In the genomic region with DNA sequence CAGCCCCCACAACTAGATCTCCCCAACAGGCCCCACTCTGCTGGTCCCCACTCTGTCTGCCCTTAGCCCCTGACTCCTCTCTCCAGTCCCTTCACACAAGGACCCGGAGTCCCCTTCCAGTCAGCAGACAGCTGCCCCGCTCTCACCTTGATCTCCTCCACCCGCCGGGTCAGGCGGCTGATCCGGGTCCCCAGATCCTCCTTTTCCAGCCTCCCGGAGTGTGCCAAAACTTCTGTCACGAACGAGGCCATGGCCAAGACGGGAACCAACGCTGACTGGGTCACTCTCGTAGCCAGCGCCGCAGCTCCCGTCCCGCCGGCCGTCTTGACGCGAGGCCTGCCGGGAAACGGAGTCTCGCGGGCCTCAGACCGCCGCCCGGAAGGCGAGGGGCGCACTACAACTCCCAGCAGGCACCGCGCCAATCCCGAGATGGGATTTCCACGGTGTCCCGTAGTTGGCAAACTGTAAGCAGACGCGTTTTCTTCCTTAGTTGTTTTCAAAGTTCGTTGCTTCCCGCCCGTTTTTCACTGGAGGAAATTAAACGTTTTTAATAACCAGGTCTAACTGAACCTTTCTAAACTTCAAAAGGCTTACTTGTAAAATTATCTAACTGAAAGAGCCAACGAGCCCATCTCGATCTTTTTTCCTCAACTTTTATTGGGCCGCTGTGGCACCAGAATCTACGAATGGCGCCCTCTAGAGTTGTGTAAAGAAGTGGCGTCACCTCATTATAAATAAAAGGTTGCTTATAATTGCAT, we compare ENCODE assay signal across 1 cellular context.
TF ChIP-seq lines count a peak whose summit lies in the region.

A gene with protein sequence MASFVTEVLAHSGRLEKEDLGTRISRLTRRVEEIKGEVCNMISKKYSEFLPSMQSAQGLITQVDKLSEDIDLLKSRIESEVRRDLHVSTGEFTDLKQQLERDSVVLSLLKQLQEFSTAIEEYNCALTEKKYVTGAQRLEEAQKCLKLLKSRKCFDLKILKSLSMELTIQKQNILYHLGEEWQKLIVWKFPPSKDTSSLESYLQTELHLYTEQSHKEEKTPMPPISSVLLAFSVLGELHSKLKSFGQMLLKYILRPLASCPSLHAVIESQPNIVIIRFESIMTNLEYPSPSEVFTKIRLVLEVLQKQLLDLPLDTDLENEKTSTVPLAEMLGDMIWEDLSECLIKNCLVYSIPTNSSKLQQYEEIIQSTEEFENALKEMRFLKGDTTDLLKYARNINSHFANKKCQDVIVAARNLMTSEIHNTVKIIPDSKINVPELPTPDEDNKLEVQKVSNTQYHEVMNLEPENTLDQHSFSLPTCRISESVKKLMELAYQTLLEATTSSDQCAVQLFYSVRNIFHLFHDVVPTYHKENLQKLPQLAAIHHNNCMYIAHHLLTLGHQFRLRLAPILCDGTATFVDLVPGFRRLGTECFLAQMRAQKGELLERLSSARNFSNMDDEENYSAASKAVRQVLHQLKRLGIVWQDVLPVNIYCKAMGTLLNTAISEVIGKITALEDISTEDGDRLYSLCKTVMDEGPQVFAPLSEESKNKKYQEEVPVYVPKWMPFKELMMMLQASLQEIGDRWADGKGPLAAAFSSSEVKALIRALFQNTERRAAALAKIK (minus strand): TSS at position 277 of the 758 bp plus-strand sequence. CDS start 26 bp downstream, at position 251.

TF ChIP-seq in HepG2, 621 proteins besides CTCF, POLR2A, EP300 and RAD21 (continued from another document and continues in another):
- TF ChIP-seq, protein P1, sequence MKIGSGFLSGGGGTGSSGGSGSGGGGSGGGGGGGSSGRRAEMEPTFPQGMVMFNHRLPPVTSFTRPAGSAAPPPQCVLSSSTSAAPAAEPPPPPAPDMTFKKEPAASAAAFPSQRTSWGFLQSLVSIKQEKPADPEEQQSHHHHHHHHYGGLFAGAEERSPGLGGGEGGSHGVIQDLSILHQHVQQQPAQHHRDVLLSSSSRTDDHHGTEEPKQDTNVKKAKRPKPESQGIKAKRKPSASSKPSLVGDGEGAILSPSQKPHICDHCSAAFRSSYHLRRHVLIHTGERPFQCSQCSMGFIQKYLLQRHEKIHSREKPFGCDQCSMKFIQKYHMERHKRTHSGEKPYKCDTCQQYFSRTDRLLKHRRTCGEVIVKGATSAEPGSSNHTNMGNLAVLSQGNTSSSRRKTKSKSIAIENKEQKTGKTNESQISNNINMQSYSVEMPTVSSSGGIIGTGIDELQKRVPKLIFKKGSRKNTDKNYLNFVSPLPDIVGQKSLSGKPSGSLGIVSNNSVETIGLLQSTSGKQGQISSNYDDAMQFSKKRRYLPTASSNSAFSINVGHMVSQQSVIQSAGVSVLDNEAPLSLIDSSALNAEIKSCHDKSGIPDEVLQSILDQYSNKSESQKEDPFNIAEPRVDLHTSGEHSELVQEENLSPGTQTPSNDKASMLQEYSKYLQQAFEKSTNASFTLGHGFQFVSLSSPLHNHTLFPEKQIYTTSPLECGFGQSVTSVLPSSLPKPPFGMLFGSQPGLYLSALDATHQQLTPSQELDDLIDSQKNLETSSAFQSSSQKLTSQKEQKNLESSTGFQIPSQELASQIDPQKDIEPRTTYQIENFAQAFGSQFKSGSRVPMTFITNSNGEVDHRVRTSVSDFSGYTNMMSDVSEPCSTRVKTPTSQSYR (CRISPR knock-in tag; IDR thresholded peaks at IDR 0.05; ENCODE audit: borderline replicate concordance): no peak
- peak; percentile 83; the same call in 1 of the 2 replicates for TF ChIP-seq HOXD1 (CRISPR knock-in tag; IDR thresholded peaks at IDR 0.05)
- TF ChIP-seq ZNF230 (CRISPR knock-in tag; IDR thresholded peaks at IDR 0.05): no peak
- TF ChIP-seq KAT8 (CRISPR knock-in tag; IDR thresholded peaks at IDR 0.05): peak; percentile 87
- TF ChIP-seq KDM5A (IDR thresholded peaks at IDR 0.05; ENCODE audit: borderline replicate concordance, low read length): peak; percentile 84
- peak; percentile 65 for TF ChIP-seq UBTF (CRISPR knock-in tag; IDR thresholded peaks at IDR 0.05)
- TF ChIP-seq HOMEZ (CRISPR knock-in tag; IDR thresholded peaks at IDR 0.05; ENCODE audit: low read depth): peak; percentile 67
- no peak for TF ChIP-seq EEA1 (CRISPR knock-in tag; IDR thresholded peaks at IDR 0.05; ENCODE audit: borderline replicate concordance)
- no peak for TF ChIP-seq ZNF616 (CRISPR knock-in tag; IDR thresholded peaks at IDR 0.05; ENCODE audit: low read depth)
- TF ChIP-seq SIN3A (IDR thresholded peaks at IDR 0.05; ENCODE audit: borderline replicate concordance, low read depth, low read length): peak; percentile 65; the same call in 1 of the 2 replicates
- TF ChIP-seq ZNF431 (CRISPR knock-in tag; IDR thresholded peaks at IDR 0.05; ENCODE audit: borderline replicate concordance, low read depth): no peak
- peak; percentile 80; the same call in 1 of the 2 replicates for TF ChIP-seq ZNF292 (CRISPR knock-in tag; IDR thresholded peaks at IDR 0.05; ENCODE audit: borderline replicate concordance, low read depth)
- no peak for TF ChIP-seq SOX13 (IDR thresholded peaks at IDR 0.05)
- peak in 1 of 2 experiments; percentile 19; a peak in 1 of 4 replicates for TF ChIP-seq SOX13 (CRISPR knock-in tag; conservative IDR thresholded peaks at IDR 0.05 in 1 of 2, IDR thresholded peaks at IDR 0.05 in 1 of 2)
- peak; percentile 57; the same call in 1 of the 2 replicates for TF ChIP-seq ZNF331 (CRISPR knock-in tag; IDR thresholded peaks at IDR 0.05)
- TF ChIP-seq MXI1 (IDR thresholded peaks at IDR 0.05; ENCODE audit: borderline replicate concordance, low read depth, low read length): peak; percentile 81; the same call in 2 of the 3 replicates
- TF ChIP-seq, protein P2, sequence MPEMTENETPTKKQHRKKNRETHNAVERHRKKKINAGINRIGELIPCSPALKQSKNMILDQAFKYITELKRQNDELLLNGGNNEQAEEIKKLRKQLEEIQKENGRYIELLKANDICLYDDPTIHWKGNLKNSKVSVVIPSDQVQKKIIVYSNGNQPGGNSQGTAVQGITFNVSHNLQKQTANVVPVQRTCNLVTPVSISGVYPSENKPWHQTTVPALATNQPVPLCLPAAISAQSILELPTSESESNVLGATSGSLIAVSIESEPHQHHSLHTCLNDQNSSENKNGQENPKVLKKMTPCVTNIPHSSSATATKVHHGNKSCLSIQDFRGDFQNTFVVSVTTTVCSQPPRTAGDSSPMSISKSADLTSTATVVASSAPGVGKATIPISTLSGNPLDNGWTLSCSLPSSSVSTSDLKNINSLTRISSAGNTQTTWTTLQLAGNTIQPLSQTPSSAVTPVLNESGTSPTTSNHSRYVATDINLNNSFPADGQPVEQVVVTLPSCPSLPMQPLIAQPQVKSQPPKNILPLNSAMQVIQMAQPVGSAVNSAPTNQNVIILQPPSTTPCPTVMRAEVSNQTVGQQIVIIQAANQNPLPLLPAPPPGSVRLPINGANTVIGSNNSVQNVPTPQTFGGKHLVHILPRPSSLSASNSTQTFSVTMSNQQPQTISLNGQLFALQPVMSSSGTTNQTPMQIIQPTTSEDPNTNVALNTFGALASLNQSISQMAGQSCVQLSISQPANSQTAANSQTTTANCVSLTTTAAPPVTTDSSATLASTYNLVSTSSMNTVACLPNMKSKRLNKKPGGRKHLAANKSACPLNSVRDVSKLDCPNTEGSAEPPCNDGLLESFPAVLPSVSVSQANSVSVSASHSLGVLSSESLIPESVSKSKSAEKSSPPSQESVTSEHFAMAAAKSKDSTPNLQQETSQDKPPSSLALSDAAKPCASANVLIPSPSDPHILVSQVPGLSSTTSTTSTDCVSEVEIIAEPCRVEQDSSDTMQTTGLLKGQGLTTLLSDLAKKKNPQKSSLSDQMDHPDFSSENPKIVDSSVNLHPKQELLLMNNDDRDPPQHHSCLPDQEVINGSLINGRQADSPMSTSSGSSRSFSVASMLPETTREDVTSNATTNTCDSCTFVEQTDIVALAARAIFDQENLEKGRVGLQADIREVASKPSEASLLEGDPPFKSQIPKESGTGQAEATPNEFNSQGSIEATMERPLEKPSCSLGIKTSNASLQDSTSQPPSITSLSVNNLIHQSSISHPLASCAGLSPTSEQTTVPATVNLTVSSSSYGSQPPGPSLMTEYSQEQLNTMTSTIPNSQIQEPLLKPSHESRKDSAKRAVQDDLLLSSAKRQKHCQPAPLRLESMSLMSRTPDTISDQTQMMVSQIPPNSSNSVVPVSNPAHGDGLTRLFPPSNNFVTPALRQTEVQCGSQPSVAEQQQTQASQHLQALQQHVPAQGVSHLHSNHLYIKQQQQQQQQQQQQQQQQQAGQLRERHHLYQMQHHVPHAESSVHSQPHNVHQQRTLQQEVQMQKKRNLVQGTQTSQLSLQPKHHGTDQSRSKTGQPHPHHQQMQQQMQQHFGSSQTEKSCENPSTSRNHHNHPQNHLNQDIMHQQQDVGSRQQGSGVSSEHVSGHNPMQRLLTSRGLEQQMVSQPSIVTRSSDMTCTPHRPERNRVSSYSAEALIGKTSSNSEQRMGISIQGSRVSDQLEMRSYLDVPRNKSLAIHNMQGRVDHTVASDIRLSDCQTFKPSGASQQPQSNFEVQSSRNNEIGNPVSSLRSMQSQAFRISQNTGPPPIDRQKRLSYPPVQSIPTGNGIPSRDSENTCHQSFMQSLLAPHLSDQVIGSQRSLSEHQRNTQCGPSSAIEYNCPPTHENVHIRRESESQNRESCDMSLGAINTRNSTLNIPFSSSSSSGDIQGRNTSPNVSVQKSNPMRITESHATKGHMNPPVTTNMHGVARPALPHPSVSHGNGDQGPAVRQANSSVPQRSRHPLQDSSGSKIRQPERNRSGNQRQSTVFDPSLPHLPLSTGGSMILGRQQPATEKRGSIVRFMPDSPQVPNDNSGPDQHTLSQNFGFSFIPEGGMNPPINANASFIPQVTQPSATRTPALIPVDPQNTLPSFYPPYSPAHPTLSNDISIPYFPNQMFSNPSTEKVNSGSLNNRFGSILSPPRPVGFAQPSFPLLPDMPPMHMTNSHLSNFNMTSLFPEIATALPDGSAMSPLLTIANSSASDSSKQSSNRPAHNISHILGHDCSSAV (CRISPR knock-in tag; IDR thresholded peaks at IDR 0.05; ENCODE audit: borderline replicate concordance): no peak
- TF ChIP-seq, protein P3, sequence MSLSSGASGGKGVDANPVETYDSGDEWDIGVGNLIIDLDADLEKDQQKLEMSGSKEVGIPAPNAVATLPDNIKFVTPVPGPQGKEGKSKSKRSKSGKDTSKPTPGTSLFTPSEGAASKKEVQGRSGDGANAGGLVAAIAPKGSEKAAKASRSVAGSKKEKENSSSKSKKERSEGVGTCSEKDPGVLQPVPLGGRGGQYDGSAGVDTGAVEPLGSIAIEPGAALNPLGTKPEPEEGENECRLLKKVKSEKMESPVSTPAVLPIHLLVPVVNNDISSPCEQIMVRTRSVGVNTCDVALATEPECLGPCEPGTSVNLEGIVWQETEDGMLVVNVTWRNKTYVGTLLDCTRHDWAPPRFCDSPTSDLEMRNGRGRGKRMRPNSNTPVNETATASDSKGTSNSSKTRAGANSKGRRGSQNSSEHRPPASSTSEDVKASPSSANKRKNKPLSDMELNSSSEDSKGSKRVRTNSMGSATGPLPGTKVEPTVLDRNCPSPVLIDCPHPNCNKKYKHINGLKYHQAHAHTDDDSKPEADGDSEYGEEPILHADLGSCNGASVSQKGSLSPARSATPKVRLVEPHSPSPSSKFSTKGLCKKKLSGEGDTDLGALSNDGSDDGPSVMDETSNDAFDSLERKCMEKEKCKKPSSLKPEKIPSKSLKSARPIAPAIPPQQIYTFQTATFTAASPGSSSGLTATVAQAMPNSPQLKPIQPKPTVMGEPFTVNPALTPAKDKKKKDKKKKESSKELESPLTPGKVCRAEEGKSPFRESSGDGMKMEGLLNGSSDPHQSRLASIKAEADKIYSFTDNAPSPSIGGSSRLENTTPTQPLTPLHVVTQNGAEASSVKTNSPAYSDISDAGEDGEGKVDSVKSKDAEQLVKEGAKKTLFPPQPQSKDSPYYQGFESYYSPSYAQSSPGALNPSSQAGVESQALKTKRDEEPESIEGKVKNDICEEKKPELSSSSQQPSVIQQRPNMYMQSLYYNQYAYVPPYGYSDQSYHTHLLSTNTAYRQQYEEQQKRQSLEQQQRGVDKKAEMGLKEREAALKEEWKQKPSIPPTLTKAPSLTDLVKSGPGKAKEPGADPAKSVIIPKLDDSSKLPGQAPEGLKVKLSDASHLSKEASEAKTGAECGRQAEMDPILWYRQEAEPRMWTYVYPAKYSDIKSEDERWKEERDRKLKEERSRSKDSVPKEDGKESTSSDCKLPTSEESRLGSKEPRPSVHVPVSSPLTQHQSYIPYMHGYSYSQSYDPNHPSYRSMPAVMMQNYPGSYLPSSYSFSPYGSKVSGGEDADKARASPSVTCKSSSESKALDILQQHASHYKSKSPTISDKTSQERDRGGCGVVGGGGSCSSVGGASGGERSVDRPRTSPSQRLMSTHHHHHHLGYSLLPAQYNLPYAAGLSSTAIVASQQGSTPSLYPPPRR (CRISPR knock-in tag; IDR thresholded peaks at IDR 0.05; ENCODE audit: borderline replicate concordance): no peak
- TF ChIP-seq KDM4B (CRISPR knock-in tag; IDR thresholded peaks at IDR 0.05): 0 out of 2 replicates have a peak, but pooled peaks have one; percentile 24
- no peak for TF ChIP-seq CCDC6 (CRISPR knock-in tag; IDR thresholded peaks at IDR 0.05)
